Comparison of ENCODE assay signal across 8 cellular contexts in genomic region chr12:123151679-123152454, GRCh38. TPM values are rescaled to one million over a fixed set of nuclear protein-coding genes. Genes with fewer than 3 reads are reported as not detected.
DNase-seq lines count a peak whose midpoint lies in the region; ATAC-seq and TF ChIP-seq lines count a peak whose summit lies in the region.

No MANE protein-coding gene starts in this region.

- H3K9me3 ChIP-seq in SJCRH30 (replicated peaks), result no peaks in the 10 kb centered on the region
- H3K9me3 ChIP-seq in fibroblast of lung (ENCODE audit: control insufficient read depth, insufficient read depth, low read depth, low read length), result no peaks in the 10 kb centered on the region

- H3K36me3 ChIP-seq in SJCRH30, result no peaks in the 10 kb centered on the region; the same call in 1 of the 2 replicates
- peaks cover 2% of the 10 kb centered on the region for H3K36me3 ChIP-seq in fibroblast of lung (ENCODE audit: control insufficient read depth, insufficient read depth, low read length)

- H4K20me1 ChIP-seq in fibroblast of lung (ENCODE audit: control insufficient read depth, extremely low read depth, insufficient read depth, low read length), result no peaks in the 10 kb centered on the region

- peak overlapping the region; percentile 75 for H3K4me2 ChIP-seq in fibroblast of lung (ENCODE audit: extremely low read depth, insufficient read depth, low read length)

- in situ Hi-C loops in GM13977 (cut with MboI; ENCODE audit: low pct_unique_long_range_greater_than_20kb, low sequenced_read_pairs, unreplicated experiment) (no loop called here), ACHN (cut with HindIII; ENCODE audit: low pct_ligation_motif_present, low pct_unique_long_range_greater_than_20kb, low sequenced_read_pairs) (no loop called here)

- H3K27me3 ChIP-seq in SJCRH30 (no peaks in the 10 kb centered on the region), fibroblast of lung (ENCODE audit: control insufficient read depth, insufficient read depth, low read length) (no peaks in the 10 kb centered on the region)

- TF ChIP-seq CTCF in GM13977 (IDR thresholded peaks at IDR 0.05; ENCODE audit: extremely low read depth, insufficient read depth, missing control alignments), result no peak
- no peak for TF ChIP-seq CTCF in fibroblast of lung (conservative IDR thresholded peaks at IDR 0.05 in 1 of 2, IDR thresholded peaks at IDR 0.05 in 1 of 2; ENCODE audit: low read depth in 1 of 2, low read length in 2 of 2)
- no peak for TF ChIP-seq CTCF in retinal pigment epithelial cell (conservative IDR thresholded peaks at IDR 0.05; ENCODE audit: low read depth, low read length)

- H3K27ac ChIP-seq in SJCRH30 (no peak overlapping the region), fibroblast of lung (ENCODE audit: insufficient read depth, low read length) (peak overlapping the region; percentile 30)

- peak overlapping the region; percentile 69 for H3K9ac ChIP-seq in fibroblast of lung (ENCODE audit: insufficient read depth, low read length)

- peaks cover 14% of the 10 kb centered on the region for H3K79me2 ChIP-seq in fibroblast of lung (ENCODE audit: control insufficient read depth, insufficient read depth, low read length)

- ATAC-seq in HG03045 (IDR thresholded peaks at IDR 0.05; ENCODE audit: unreplicated experiment), result no peak

- H3K4me3 ChIP-seq in SJCRH30 (peak overlapping the region; percentile 71), fibroblast of lung (replicated peaks in 1 of 4; ENCODE audit: control extremely low read depth in 1 of 4, insufficient read depth in 1 of 4, low read depth in 3 of 4, low read length in 4 of 4) (peak overlapping the region; percentile 45 to 66 (median 50)), retinal pigment epithelial cell (ENCODE audit: low read length) (peak overlapping the region; percentile 59)

- H3K4me1 ChIP-seq in SJCRH30 (no peaks in the 10 kb centered on the region), fibroblast of lung (ENCODE audit: control insufficient read depth, extremely low read depth, insufficient read depth, low read length) (no peaks in the 10 kb centered on the region)

- peak; percentile 42 for DNase-seq in GM13977 (ENCODE audit: low spot score)
- no peak for DNase-seq in SJCRH30
- DNase-seq in fibroblast of lung (ENCODE audit: low read depth in 2 of 2), result no peak
- no peak for DNase-seq in retinal pigment epithelial cell (ENCODE audit: low read depth)
- no peak for DNase-seq in GM19238 (ENCODE audit: insufficient read length, low spot score)
- DNase-seq in ACHN, result no peak
- DNase-seq in HT-29 (ENCODE audit: low spot score), result no peak

- H2AFZ ChIP-seq in fibroblast of lung (ENCODE audit: low read length), result peak overlapping the region; percentile 5

RNA-seq across cellular contexts. Expression of gene PITPNM2, which starts 1.0 kb away (rescaled TPM):
- total RNA-seq in SJCRH30 (2014; rRNA removed; shearing (Covaris generic)), result 1.2 and 1.3 TPM in 2 replicates
- total RNA-seq in fibroblast of lung, result 4.4 and 6.6 TPM in 2 replicates
- 2.2 and 4.9 TPM in 2 replicates for polyA plus RNA-seq in fibroblast of lung
- polyA plus RNA-seq in fibroblast of lung (2012), result 5.2 and 9.0 TPM in 2 replicates
- 8.8 and 23.5 TPM in 2 replicates for polyA minus RNA-seq in fibroblast of lung (ENCODE audit: low replicate concordance)
- total RNA-seq in HT-29 (2014; rRNA removed; shearing (Covaris generic)), result 0.99 and 1.6 TPM in 2 replicates
